ENCODE assay signal across 32 cellular contexts in genomic region chr13:53041968-53042485, GRCh38. TPM values are rescaled to one million over a fixed set of nuclear protein-coding genes. Genes with fewer than 3 reads are reported as not detected.
"Had no signal": no experiment of that assay in that cellular context is flagged by ENCODE, and none has a peak within 500 bp of the region (broad histone marks: within the 10 kb centered on the region; RNA-seq: fewer than 3 reads in every experiment).

No MANE protein-coding gene starts in this region.

- FAIRE-seq: K562, RCC 7860, TTC549 had no signal

- DNase-seq: activated CD4-positive, alpha-beta T cell treated with anti-CD3 and anti-CD28 coated beads, Interleukin-2, amount 10 ng/mL, durations not matched to agents 24 days and 14 days; activated CD4-positive, alpha-beta T cell treated with anti-CD3 and anti-CD28 coated beads, Interleukin-2, amount 50 U/mL, for 4 hours; activated CD8-positive, alpha-beta T cell treated with anti-CD3 and anti-CD28 coated beads for 36 hours; activated effector memory CD4-positive, alpha-beta T cell treated with anti-CD3 and anti-CD28 coated beads, Interleukin-2, amount 50 U/mL, for 16 hours; activated naive CD4-positive, alpha-beta T cell; activated naive CD4-positive, alpha-beta T cell treated with anti-CD3 and anti-CD28 coated beads, Interleukin-2, amount 50 U/mL, for 16 hours; activated naive CD8-positive, alpha-beta T cell treated with anti-CD3 and anti-CD28 coated beads for 36 hours; activated T-cell treated with anti-CD3 and anti-CD28 coated beads, Interleukin-2, amount 50 U/mL, for 1 hour; activated T-cell treated with anti-CD3 and anti-CD28 coated beads, Interleukin-2, amount 50 U/mL, for 72 hours; amniotic stem cell; aorta; NCI-H1105 treated with DMSO at 0.1 percent for 48 hours; NCI-H1436 treated with DMSO at 0.1 percent for 48 hours; NCI-H1694 treated with DMSO at 0.1 percent for 48 hours; NCI-H2029; NCI-H2171; NCI-H510A; NCI-H526; NCI-H748 treated with DMSO at 0.1 percent for 48 hours; NK-92 treated with Interleukin-12 subunit alpha and Interleukin-12 subunit beta, amount 100 ng/mL, for 24 hours; PC-9; T1000 had no signal

- ATAC-seq: activated CD8-positive, alpha-beta T cell treated with anti-CD3 and anti-CD28 coated beads for 36 hours; activated T-cell treated with anti-CD3 and anti-CD28 coated beads, Interleukin-2, amount 50 U/mL, for 72 hours; activated T-helper 17 cell treated with anti-CD3 and anti-CD28 coated beads, Interleukin-2, amount 50 U/mL, for 72 hours; K562 had no signal

- H3K27ac ChIP-seq: cardiac muscle cell, PC-9, RWPE1 had no signal

- H3K27me3 ChIP-seq: cardiac muscle cell had no signal

- H3K36me3 ChIP-seq: cardiac muscle cell had no signal

- H3K4me3 ChIP-seq: cardiac muscle cell, K562, PC-9 had no signal

RNA-seq across cellular contexts. Expression of gene OLFM4, which starts 13.4 kb away (rescaled TPM):
- total RNA-seq: activated CD4-positive, alpha-beta T cell treated with anti-CD3 and anti-CD28 coated beads, Interleukin-2, amount 10 ng/mL, durations not matched to agents 24 days and 14 days; activated CD8-positive, alpha-beta memory T cell treated with anti-CD3 and anti-CD28 coated beads for 36 hours; activated CD8-positive, alpha-beta T cell treated with anti-CD3 and anti-CD28 coated beads for 36 hours; activated naive CD8-positive, alpha-beta T cell treated with anti-CD3 and anti-CD28 coated beads for 36 hours; activated T-cell treated with anti-CD3 and anti-CD28 coated beads, Interleukin-2, amount 50 U/mL, for 72 hours; activated T-helper 17 cell treated with anti-CD3 and anti-CD28 coated beads, Interleukin-2, amount 50 U/mL, for 72 hours; cardiac muscle cell; K562; MCF 10A; PC-9; T-helper 1 cell treated with Interleukin-12 subunit alpha and Interleukin-12 subunit beta and Interleukin-4 antibody, amounts not matched to agents 30 ng/mL and 1 ng/mL, for 36 hours; T-helper 2 cell treated with Interferon-gamma antibody and Interleukin-4, amounts not matched to agents 100 ng/mL and 5 ng/mL, for 36 hours had no signal
- polyA plus RNA-seq: cardiac muscle cell, K562 had no signal
